Comparison of ENCODE assay signal across 8 cellular contexts in the genomic region with DNA sequence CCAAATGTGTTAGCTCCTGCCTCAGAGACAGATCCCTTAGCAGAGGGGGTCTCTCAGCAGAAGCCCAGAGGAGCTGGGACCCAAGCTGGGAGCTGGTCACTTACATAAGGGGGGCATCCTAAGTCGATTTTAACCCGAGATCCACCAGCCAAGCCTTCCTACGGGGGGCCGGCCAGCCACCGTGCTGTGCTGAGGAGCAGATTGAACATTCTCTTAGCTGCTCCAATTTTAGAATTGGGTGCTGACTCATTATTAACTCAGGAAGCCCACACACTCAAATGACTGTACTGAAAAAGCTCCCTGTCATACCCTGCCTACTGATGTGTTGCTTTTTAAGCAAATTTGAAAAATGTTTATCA.
A peak's percentile ranks its signal among the peaks of the same experiment; 100 is the strongest.
DNase-seq lines count a peak whose midpoint lies in the region; ATAC-seq and TF ChIP-seq lines count a peak whose summit lies in the region.
"Not testable (repeated sequence)": the region's sequence is repeated elsewhere in the genome, so short reads cannot be mapped to it uniquely, and the experiment has no call there.

No MANE protein-coding gene starts in this region.

- H3K27ac ChIP-seq in CD4-positive, alpha-beta memory T cell (ENCODE audit: low read depth, low read length), result peak overlapping the region; percentile 4
- H3K27ac ChIP-seq in coronary artery (peak overlapping the region in 1 of 2 donors; percentile 91), left lung (peak overlapping the region; percentile 65 to 78)

- H3K79me2 ChIP-seq in Loucy (ENCODE audit: insufficient read depth, low read length), result not testable (repeated sequence)

- TF ChIP-seq CTCF in Loucy (conservative IDR thresholded peaks at IDR 0.05; ENCODE audit: low read length); coronary artery (IDR thresholded peaks at IDR 0.05); left lung (IDR thresholded peaks at IDR 0.05): not testable (repeated sequence)

- not testable (repeated sequence) for H4K20me1 ChIP-seq in Loucy (ENCODE audit: insufficient read depth, low read length, poor library complexity, severe bottlenecking)

- H3K4me1 Mint-ChIP-seq in CD4-positive, alpha-beta memory T cell, result peaks cover 4 to 14% (median 10%) of the 10 kb centered on the region in 4 donors
- H3K4me1 Mint-ChIP-seq in activated CD8-positive, alpha-beta memory T cell treated with anti-CD3 and anti-CD28 coated beads, Interleukin-2, amount 10 ng/mL, durations not matched to agents 7 days and 5 days, result peaks cover 23% of the 10 kb centered on the region
- H3K4me1 Mint-ChIP-seq in stimulated activated effector memory CD8-positive, alpha-beta T cell treated with anti-CD3 and anti-CD28 coated beads, Interleukin-12 subunit alpha, Interleukin-12 subunit beta, amount 100 ng/mL, for 72 hours, result peaks cover 13% of the 10 kb centered on the region

- POLR2A ChIA-PET in CD4-positive, alpha-beta memory T cell (lab: Charles Lee; ENCODE audit: partially characterized antibody), result not testable (repeated sequence)

- peak overlapping the region; percentile 59 for H3K9ac ChIP-seq in Loucy (ENCODE audit: low read depth, low read length, poor library complexity, severe bottlenecking)

- not testable (repeated sequence) for H3K27me3 ChIP-seq in CD4-positive, alpha-beta memory T cell (ENCODE audit: insufficient read depth, low read length); Loucy (ENCODE audit: insufficient read depth, low read length, poor library complexity, severe bottlenecking); left lung

- not testable (repeated sequence) for H3F3A ChIP-seq in Loucy (ENCODE audit: low read depth)

- peak overlapping the region; percentile 59 to 80 (median 70) for H3K4me3 Mint-ChIP-seq in CD4-positive, alpha-beta memory T cell
- peak overlapping the region; percentile 77 for H3K4me3 Mint-ChIP-seq in activated CD8-positive, alpha-beta memory T cell treated with anti-CD3 and anti-CD28 coated beads, Interleukin-2, amount 10 ng/mL, durations not matched to agents 7 days and 5 days
- H3K4me3 Mint-ChIP-seq in stimulated activated effector memory CD8-positive, alpha-beta T cell treated with anti-CD3 and anti-CD28 coated beads, Interleukin-12 subunit alpha, Interleukin-12 subunit beta, amount 100 ng/mL, for 72 hours, result peak overlapping the region; percentile 66

- H3K4me3 ChIP-seq in CD4-positive, alpha-beta memory T cell (ENCODE audit: low read length in 2 of 2), result not testable (repeated sequence)
- peak overlapping the region; percentile 77 for H3K4me3 ChIP-seq in Loucy (ENCODE audit: low read length, poor library complexity, severe bottlenecking)
- peak overlapping the region; percentile 64 for H3K4me3 ChIP-seq in coronary artery
- peak overlapping the region in 1 of 2 donors; percentile 40 for H3K4me3 ChIP-seq in left lung

- intact Hi-C loops in CD4-positive, alpha-beta memory T cell (cut with micrococcal nuclease); left lung (cut with DNase I): not testable (repeated sequence)

- H3K4me2 ChIP-seq in Loucy (ENCODE audit: low read depth, low read length, poor library complexity, severe bottlenecking), result peak overlapping the region; percentile 62

- H2AFZ ChIP-seq in Loucy (ENCODE audit: low read length), result not testable (repeated sequence)

- peak; percentile 69 for ATAC-seq in GM19455 (IDR thresholded peaks at IDR 0.05; ENCODE audit: unreplicated experiment)
- ATAC-seq in HG02981 (IDR thresholded peaks at IDR 0.05; ENCODE audit: unreplicated experiment), result peak; percentile 79
- peak; percentile 64 for ATAC-seq in activated CD8-positive, alpha-beta memory T cell treated with anti-CD3 and anti-CD28 coated beads, Interleukin-2, amount 10 ng/mL, durations not matched to agents 7 days and 5 days
- ATAC-seq in left lung, result peak; percentile 47
- peak; percentile 87 for ATAC-seq in stimulated activated effector memory CD8-positive, alpha-beta T cell treated with anti-CD3 and anti-CD28 coated beads, Interleukin-12 subunit alpha, Interleukin-12 subunit beta, amount 100 ng/mL, for 72 hours

- H3K36me3 Mint-ChIP-seq in CD4-positive, alpha-beta memory T cell, result not testable (repeated sequence)
- peaks cover 15% of the 10 kb centered on the region for H3K36me3 Mint-ChIP-seq in activated CD8-positive, alpha-beta memory T cell treated with anti-CD3 and anti-CD28 coated beads, Interleukin-2, amount 10 ng/mL, durations not matched to agents 7 days and 5 days
- peaks cover 13% of the 10 kb centered on the region for H3K36me3 Mint-ChIP-seq in stimulated activated effector memory CD8-positive, alpha-beta T cell treated with anti-CD3 and anti-CD28 coated beads, Interleukin-12 subunit alpha, Interleukin-12 subunit beta, amount 100 ng/mL, for 72 hours

- not testable (repeated sequence) for H3K9me3 ChIP-seq in CD4-positive, alpha-beta memory T cell (ENCODE audit: control insufficient read depth in 1 of 2, low read length in 2 of 2); Loucy (ENCODE audit: insufficient read depth, low read depth, low read length); left lung

- DNase-seq in CD4-positive, alpha-beta memory T cell; coronary artery (ENCODE audit: low spot score): not testable (repeated sequence)
- peak; percentile 52 for DNase-seq in activated CD8-positive, alpha-beta memory T cell treated with anti-CD3 and anti-CD28 coated beads, Interleukin-2, amount 10 ng/mL, durations not matched to agents 7 days and 5 days
- DNase-seq in left lung, result peak in 1 of 2 donors; percentile 64
- peak in 1 of 2 donors; percentile 79 for DNase-seq in stimulated activated effector memory CD8-positive, alpha-beta T cell treated with anti-CD3 and anti-CD28 coated beads, Interleukin-12 subunit alpha, Interleukin-12 subunit beta, amount 100 ng/mL, for 72 hours (ENCODE audit: low spot score in 2 of 2)

- CTCF ChIA-PET in CD4-positive, alpha-beta memory T cell (lab: Charles Lee; ENCODE audit: partially characterized antibody); activated CD8-positive, alpha-beta memory T cell treated with anti-CD3 and anti-CD28 coated beads, Interleukin-2, amount 10 ng/mL, durations not matched to agents 7 days and 5 days (lab: Charles Lee): not testable (repeated sequence)

- not testable (repeated sequence) for H3K9me3 Mint-ChIP-seq in CD4-positive, alpha-beta memory T cell; activated CD8-positive, alpha-beta memory T cell treated with anti-CD3 and anti-CD28 coated beads, Interleukin-2, amount 10 ng/mL, durations not matched to agents 7 days and 5 days (ENCODE audit: low read depth); stimulated activated effector memory CD8-positive, alpha-beta T cell treated with anti-CD3 and anti-CD28 coated beads, Interleukin-12 subunit alpha, Interleukin-12 subunit beta, amount 100 ng/mL, for 72 hours

- not testable (repeated sequence) for H3K9me2 ChIP-seq in Loucy (replicated peaks; ENCODE audit: low read depth, low read length)

- peak overlapping the region in 4 of 7 donors; percentile 37 to 68 (median 54) for H3K27ac Mint-ChIP-seq in CD4-positive, alpha-beta memory T cell
- H3K27ac Mint-ChIP-seq in activated CD8-positive, alpha-beta memory T cell treated with anti-CD3 and anti-CD28 coated beads, Interleukin-2, amount 10 ng/mL, durations not matched to agents 7 days and 5 days, result peak overlapping the region; percentile 93
- H3K27ac Mint-ChIP-seq in stimulated activated effector memory CD8-positive, alpha-beta T cell treated with anti-CD3 and anti-CD28 coated beads, Interleukin-12 subunit alpha, Interleukin-12 subunit beta, amount 100 ng/mL, for 72 hours, result peak overlapping the region; percentile 89

- not testable (repeated sequence) for H3K36me3 ChIP-seq in CD4-positive, alpha-beta memory T cell (ENCODE audit: insufficient read depth, low read length); Loucy (ENCODE audit: insufficient read depth, low read length); left lung

- peaks cover 13% of the 10 kb centered on the region for H3K4me1 ChIP-seq in CD4-positive, alpha-beta memory T cell (ENCODE audit: insufficient read depth, low read length)
- H3K4me1 ChIP-seq in Loucy (ENCODE audit: insufficient read depth, low read length, poor library complexity, severe bottlenecking), result not testable (repeated sequence)
- peaks cover 5 to 12% of the 10 kb centered on the region in 2 donors for H3K4me1 ChIP-seq in left lung

- H3K27me3 Mint-ChIP-seq in CD4-positive, alpha-beta memory T cell; activated CD8-positive, alpha-beta memory T cell treated with anti-CD3 and anti-CD28 coated beads, Interleukin-2, amount 10 ng/mL, durations not matched to agents 7 days and 5 days: not testable (repeated sequence)
